Comparison of ENCODE assay signal across 5 cellular contexts in genomic region chr15:62953496-62953895, GRCh38.
"Had no signal": no experiment of that assay in that cellular context is flagged by ENCODE, and none has a peak within 500 bp of the region (broad histone marks: within the 10 kb centered on the region; RNA-seq: fewer than 3 reads in every experiment).

No MANE protein-coding gene starts in this region.

- DNase-seq: GM23248, HCEC 1CT, IMR-90 had no signal

- H3K4me3 Mint-ChIP-seq: H9 had no signal

- H3K27ac ChIP-seq: GM23248 had no signal

- H3K9me3 Mint-ChIP-seq: H9 had no signal

- H3K27ac Mint-ChIP-seq: H9 had no signal

- H2AFZ ChIP-seq: GM23248 had no signal

- H3K4me3 ChIP-seq: GM23248, K562 had no signal

- H3K9ac ChIP-seq: GM23248 had no signal
